Comparison of ENCODE assay signal across 16 cellular contexts in genomic region chr4:155614111-155614762, GRCh38. TPM values are rescaled to one million over a fixed set of nuclear protein-coding genes. Genes with fewer than 3 reads are reported as not detected.
DNase-seq lines count a peak whose midpoint lies in the region; ATAC-seq, FAIRE-seq and TF ChIP-seq lines count a peak whose summit lies in the region.
"Had no signal": no experiment of that assay in that cellular context is flagged by ENCODE, and none has a peak within 500 bp of the region (broad histone marks: within the 10 kb centered on the region; RNA-seq: fewer than 3 reads in every experiment).

No MANE protein-coding gene starts in this region.

- H3F3A ChIP-seq in smooth muscle cell (ENCODE audit: low read depth) = peaks cover 22% of the 10 kb centered on the region

- no peak overlapping the region for H2AFZ ChIP-seq in smooth muscle cell (ENCODE audit: low read depth)
- H2AFZ ChIP-seq: GM23338 had no signal

- no peaks in the 10 kb centered on the region for H3K27me3 ChIP-seq in left ventricle myocardium inferior (ENCODE audit: low read depth)
- no peaks in the 10 kb centered on the region for H3K27me3 ChIP-seq in smooth muscle cell (ENCODE audit: low read depth)
- H3K27me3 ChIP-seq in naive thymus-derived CD4-positive, alpha-beta T cell (ENCODE audit: control insufficient read depth in 2 of 2, insufficient read depth in 2 of 2, low read length in 2 of 2) = no peaks in the 10 kb centered on the region

- 97% methylated on average over 1 of the region's 1 CpG for WGBS in smooth muscle cell (ENCODE audit: low lambda C conversion rate)

- H3K9me3 Mint-ChIP-seq in naive thymus-derived CD4-positive, alpha-beta T cell = peaks cover 0 to 5% (median 0%) of the 10 kb centered on the region in 11 donors
- H3K9me3 Mint-ChIP-seq: GM23338 had no signal

- H3K36me3 ChIP-seq in left ventricle myocardium inferior (no peaks in the 10 kb centered on the region), smooth muscle cell (ENCODE audit: low read depth) (no peaks in the 10 kb centered on the region)
- no peaks in the 10 kb centered on the region for H3K36me3 ChIP-seq in naive thymus-derived CD4-positive, alpha-beta T cell (ENCODE audit: control insufficient read depth in 2 of 3, insufficient read depth in 3 of 3, low read length in 3 of 3)

- H3K9me3 ChIP-seq in left ventricle myocardium inferior (replicated peaks) (no peaks in the 10 kb centered on the region), smooth muscle cell (replicated peaks; ENCODE audit: low read depth) (no peaks in the 10 kb centered on the region)
- no peaks in the 10 kb centered on the region for H3K9me3 ChIP-seq in naive thymus-derived CD4-positive, alpha-beta T cell (ENCODE audit: control insufficient read depth in 2 of 3, low read length in 3 of 3)

- peak overlapping the region; percentile 64 for H3K27ac ChIP-seq in left ventricle myocardium inferior (replicated peaks)
- peak overlapping the region; percentile 80 for H3K27ac ChIP-seq in smooth muscle cell (ENCODE audit: low read depth)
- no peak overlapping the region for H3K27ac ChIP-seq in naive thymus-derived CD4-positive, alpha-beta T cell (ENCODE audit: low read depth, low read length)

- ATAC-seq in naive thymus-derived CD4-positive, alpha-beta T cell = no peak
- no peak for ATAC-seq in HG02981 (IDR thresholded peaks at IDR 0.05; ENCODE audit: unreplicated experiment)
- ATAC-seq: GM23338, Panc1 had no signal

- H3K4me3 Mint-ChIP-seq in naive thymus-derived CD4-positive, alpha-beta T cell = no peak overlapping the region
- H3K4me3 Mint-ChIP-seq: GM23338 had no signal

- H3K4me1 ChIP-seq in left ventricle myocardium inferior (peaks cover 28% of the 10 kb centered on the region), smooth muscle cell (ENCODE audit: low read depth) (peaks cover 38% of the 10 kb centered on the region)
- no peaks in the 10 kb centered on the region for H3K4me1 ChIP-seq in naive thymus-derived CD4-positive, alpha-beta T cell (ENCODE audit: control insufficient read depth in 2 of 2, insufficient read depth in 2 of 2, low read length in 2 of 2)

- no peak overlapping the region for H3K4me3 ChIP-seq in left ventricle myocardium inferior
- no peak overlapping the region for H3K4me3 ChIP-seq in fibroblast of pulmonary artery (replicated peaks; ENCODE audit: low read depth, low read length)
- no peak overlapping the region for H3K4me3 ChIP-seq in smooth muscle cell
- no peak overlapping the region for H3K4me3 ChIP-seq in naive thymus-derived CD4-positive, alpha-beta T cell (ENCODE audit: low read length)
- H3K4me3 ChIP-seq: GM23338 had no signal

- DNase-seq in left ventricle myocardium inferior (no peak), cardiac septum (ENCODE audit: low spot score) (no peak), amniotic epithelial cell (ENCODE audit: low read depth) (peak; percentile 73), fibroblast of pulmonary artery (ENCODE audit: low read depth) (peak; percentile 26), smooth muscle cell (lab: John Stamatoyannopoulos, UW; ENCODE audit: unreplicated experiment) (no peak), frontal cortex (ENCODE audit: low spot score in 2 of 2) (no peak)
- no peak for DNase-seq in naive thymus-derived CD4-positive, alpha-beta T cell
- DNase-seq: C1 segment of cervical spinal cord, NCI-H1417, NCI-H1930, NCI-H2171, SHP77 had no signal

- H3K27me3 Mint-ChIP-seq in naive thymus-derived CD4-positive, alpha-beta T cell = peaks cover 4 to 22% (median 15%) of the 10 kb centered on the region in 5 donors

- H3K27ac Mint-ChIP-seq in naive thymus-derived CD4-positive, alpha-beta T cell = no peak overlapping the region
- H3K27ac Mint-ChIP-seq: GM23338 had no signal

- TF ChIP-seq CTCF in left ventricle myocardium inferior (IDR thresholded peaks at IDR 0.05; ENCODE audit: borderline replicate concordance) = no peak
- TF ChIP-seq CTCF in fibroblast of pulmonary artery (IDR thresholded peaks at IDR 0.05; ENCODE audit: low read length, missing control alignments) = no peak
- no peak for TF ChIP-seq CTCF in smooth muscle cell (IDR thresholded peaks at IDR 0.05; ENCODE audit: borderline replicate concordance, insufficient read depth, poor library complexity, severe bottlenecking)

- CTCF ChIA-PET in naive thymus-derived CD4-positive, alpha-beta T cell (lab: Charles Lee) = no interaction called here

- H4K20me1 ChIP-seq in smooth muscle cell (ENCODE audit: low read depth) = no peaks in the 10 kb centered on the region

- no peak for FAIRE-seq in frontal cortex (lab: Jason Lieb, UNC)
- FAIRE-seq: A204.1 had no signal

- H3K4me1 Mint-ChIP-seq in naive thymus-derived CD4-positive, alpha-beta T cell = peaks cover 0 to 6% (median 3%) of the 10 kb centered on the region in 7 donors
- H3K4me1 Mint-ChIP-seq: GM23338 had no signal

- intact Hi-C loops in left ventricle myocardium inferior (cut with micrococcal nuclease) (no loop called here), cardiac septum (cut with DNase I) (no loop called here)
- intact Hi-C loops in naive thymus-derived CD4-positive, alpha-beta T cell (cut with micrococcal nuclease) = no loop called here

- no peaks in the 10 kb centered on the region for H3K79me2 ChIP-seq in smooth muscle cell (ENCODE audit: low read depth)

- H3K9ac ChIP-seq in smooth muscle cell (ENCODE audit: low read depth) = no peak overlapping the region

- H3K4me2 ChIP-seq in smooth muscle cell = peak overlapping the region; percentile 77
- H3K4me2 ChIP-seq: GM23338 had no signal

- POLR2A ChIA-PET in naive thymus-derived CD4-positive, alpha-beta T cell (lab: Charles Lee) = no interaction called here

- H3K36me3 Mint-ChIP-seq in naive thymus-derived CD4-positive, alpha-beta T cell = no peaks in the 10 kb centered on the region

RNA-seq across cellular contexts. Expression of gene GUCY1A1, which starts 52.4 kb away (rescaled TPM):
- total RNA-seq in left ventricle myocardium inferior = 43.0 TPM
- total RNA-seq in cardiac septum = 40.5 TPM
- total RNA-seq in smooth muscle cell = 269 and 295 TPM in 2 replicates
- 138 and 172 TPM in 2 replicates for polyA plus RNA-seq in smooth muscle cell
- 1 to 10 TPM in 1 of 5 experiments, under 1 TPM in 1, not detected in 3; 0.77 to 3.1 TPM for total RNA-seq in naive thymus-derived CD4-positive, alpha-beta T cell
- not detected for polyA plus RNA-seq in naive thymus-derived CD4-positive, alpha-beta T cell
- 207 TPM for total RNA-seq in frontal cortex
- total RNA-seq: GM23338 had no signal
- polyA plus RNA-seq: GM23338 had no signal

Comparison
In these comparisons a context has a peak if more than half of its experiments do, and no peak if none do; other contexts are left out.
1. DNase-seq: peak in amniotic epithelial cell (single experiment) and fibroblast of pulmonary artery (single experiment); none in left ventricle myocardium inferior (single experiment), cardiac septum (single experiment), smooth muscle cell (single experiment), naive thymus-derived CD4-positive, alpha-beta T cell (0 of 9) and frontal cortex (0 of 2).
2. RNA of gene GUCY1A1, which starts 52.4 kb away (total RNA-seq): 269 to 295 TPM in smooth muscle cell, 207 TPM in frontal cortex (single experiment), 43.0 TPM in left ventricle myocardium inferior (single experiment) and 40.5 TPM in cardiac septum (single experiment); 0.77 to 3.1 TPM in naive thymus-derived CD4-positive, alpha-beta T cell; every median in the first group is over 10 times any median in the second.